17 cellular contexts compared by ENCODE assay signal in the genomic region with DNA sequence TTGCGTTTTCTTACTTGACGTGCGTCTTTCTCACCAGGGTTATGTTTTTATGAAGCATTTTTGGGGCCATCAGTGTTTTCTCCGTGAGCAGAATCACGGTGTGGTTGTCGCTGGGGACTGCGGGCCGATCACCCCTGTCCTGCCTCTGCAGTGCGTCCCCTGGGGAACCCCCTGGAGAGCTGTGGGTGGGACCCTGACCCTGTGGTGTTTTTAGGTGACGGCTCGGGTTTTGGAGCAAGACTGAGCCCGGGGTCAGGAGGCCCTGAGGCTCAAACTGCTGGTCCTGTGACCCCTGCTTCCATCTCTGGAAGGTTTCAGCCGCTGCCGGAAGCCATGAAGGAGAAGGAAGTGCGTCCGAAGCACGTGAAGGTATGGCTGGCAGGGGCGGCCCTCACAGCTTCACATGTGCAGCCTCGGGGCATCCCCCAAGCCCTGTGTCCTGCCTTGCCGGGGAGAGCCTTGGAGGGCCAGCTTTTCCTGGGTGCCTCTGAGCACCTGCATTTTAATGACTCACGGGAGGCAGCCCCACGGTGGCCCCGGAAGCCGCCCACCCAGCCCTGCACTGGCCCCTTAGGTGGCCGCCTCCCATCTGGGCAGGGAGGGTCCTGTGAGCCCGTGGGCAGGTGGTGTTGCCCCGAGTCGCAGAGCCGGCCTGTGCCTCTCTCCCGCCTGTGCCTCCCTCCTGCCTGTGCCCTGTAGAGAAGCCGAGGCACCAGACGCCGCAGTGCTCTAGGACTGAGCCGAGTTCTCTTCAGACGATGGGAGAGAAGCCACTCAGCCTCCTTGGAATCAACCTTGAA.
"Had no signal": no experiment of that assay in that cellular context is flagged by ENCODE, and none has a peak within 500 bp of the region (broad histone marks: within the 10 kb centered on the region; RNA-seq: fewer than 3 reads in every experiment).

No MANE protein-coding gene starts in this region.

- ATAC-seq: activated CD4-positive, alpha-beta T cell treated with anti-CD3 and anti-CD28 coated beads for 36 hours; activated naive CD4-positive, alpha-beta T cell treated with anti-CD3 and anti-CD28 coated beads, Interleukin-2, amount 50 U/mL, for 72 hours; activated T-helper 17 cell treated with anti-CD3 and anti-CD28 coated beads, Interleukin-2, amount 50 U/mL, for 72 hours; T-cell; upper lobe of right lung had no signal

- H3K36me3 ChIP-seq: prostate gland had no signal

- H3K9me3 Mint-ChIP-seq: activated naive CD4-positive, alpha-beta T cell treated with anti-CD3 and anti-CD28 coated beads, Interleukin-2, amount 50 U/mL, for 72 hours; activated T-helper 17 cell treated with anti-CD3 and anti-CD28 coated beads, Interleukin-2, amount 50 U/mL, for 72 hours; naive B cell; T-cell had no signal

- H3K4me3 Mint-ChIP-seq: activated CD4-positive, alpha-beta T cell treated with anti-CD3 and anti-CD28 coated beads for 36 hours; activated T-helper 17 cell treated with anti-CD3 and anti-CD28 coated beads, Interleukin-2, amount 50 U/mL, for 72 hours; naive B cell; T-cell had no signal

- H3K27me3 Mint-ChIP-seq: activated CD4-positive, alpha-beta T cell treated with anti-CD3 and anti-CD28 coated beads for 36 hours; activated T-helper 17 cell treated with anti-CD3 and anti-CD28 coated beads, Interleukin-2, amount 50 U/mL, for 72 hours; naive B cell; T-cell had no signal

- H3K4me1 ChIP-seq: prostate gland, upper lobe of right lung had no signal

- DNase-seq: activated CD4-positive, alpha-beta T cell treated with anti-CD3 and anti-CD28 coated beads for 36 hours; activated CD8-positive, alpha-beta memory T cell treated with anti-CD3 and anti-CD28 coated beads for 24 hours; amniotic stem cell; brain microvascular endothelial cell; cerebellar nuclear complex; dermis blood vessel endothelial cell; erythroblast; naive B cell; nucleus accumbens; stimulated activated CD4-positive, alpha-beta T cell treated with anti-CD3 and anti-CD28 coated beads, Interleukin-12 subunit alpha, Interleukin-12 subunit beta, amount 100 ng/mL, for 4 hours; stimulated activated naive CD4-positive, alpha-beta T cell treated with Interleukin-2 at 50 U/mL for 16 hours; T-cell; upper lobe of right lung had no signal

- H3K27ac ChIP-seq: brain microvascular endothelial cell, prostate gland, upper lobe of right lung, VCaP had no signal

- H3K4me3 ChIP-seq: prostate gland, upper lobe of right lung had no signal

- H3K4me1 Mint-ChIP-seq: activated T-helper 17 cell treated with anti-CD3 and anti-CD28 coated beads, Interleukin-2, amount 50 U/mL, for 72 hours had no signal

- H3K27ac Mint-ChIP-seq: activated CD4-positive, alpha-beta T cell treated with anti-CD3 and anti-CD28 coated beads for 36 hours; activated T-helper 17 cell treated with anti-CD3 and anti-CD28 coated beads, Interleukin-2, amount 50 U/mL, for 72 hours; naive B cell; T-cell had no signal

- H3K9me3 ChIP-seq: prostate gland, upper lobe of right lung had no signal

- H3K27me3 ChIP-seq: brain microvascular endothelial cell, upper lobe of right lung had no signal
